In genomic region chr22:26672590-26673468, GRCh38 we compare ENCODE assay signal across 8 cellular contexts. TPM values are rescaled to one million over a fixed set of nuclear protein-coding genes. Genes with fewer than 3 reads are reported as not detected.
DNase-seq lines count a peak whose midpoint lies in the region; ATAC-seq and TF ChIP-seq lines count a peak whose summit lies in the region.

No MANE protein-coding gene starts in this region.

- peak in 1 of 2 donors; percentile 11 for TF ChIP-seq POLR2A in heart left ventricle (IDR thresholded peaks at IDR 0.05)

- H3K36me3 Mint-ChIP-seq in type B pancreatic cell: peaks cover 6% of the 10 kb centered on the region

- peak overlapping the region; percentile 99 for H3K27ac Mint-ChIP-seq in type B pancreatic cell

- H3K36me3 ChIP-seq in adipocyte (ENCODE audit: control insufficient read depth, insufficient read depth, low read length, severe bottlenecking) (no peaks in the 10 kb centered on the region), heart left ventricle (no peaks in the 10 kb centered on the region)

- WGBS in heart left ventricle, 4 donors: 0 to 2% (median 1%) methylated on average over 33 to 36 of the region's 36 CpGs

- H3K27me3 ChIP-seq in adipocyte (replicated peaks; ENCODE audit: control insufficient read depth, insufficient read depth, low read length): no peaks in the 10 kb centered on the region
- H3K27me3 ChIP-seq in heart left ventricle: no peaks in the 10 kb centered on the region

- H3K4me1 ChIP-seq in adipocyte (ENCODE audit: control insufficient read depth, insufficient read depth, low read length): peaks cover 19% of the 10 kb centered on the region
- peaks cover 0 to 49% (median 24%) of the 10 kb centered on the region in 12 donors for H3K4me1 ChIP-seq in heart left ventricle

- peaks cover 23% of the 10 kb centered on the region for H3K4me1 Mint-ChIP-seq in type B pancreatic cell (ENCODE audit: unreplicated experiment)

- H3K9me3 Mint-ChIP-seq in type B pancreatic cell: peaks cover 3% of the 10 kb centered on the region

- H3K9me3 ChIP-seq in adipocyte (ENCODE audit: control insufficient read depth, low read length): no peaks in the 10 kb centered on the region
- H3K9me3 ChIP-seq in heart left ventricle: no peaks in the 10 kb centered on the region

- no peaks in the 10 kb centered on the region for H3K27me3 Mint-ChIP-seq in type B pancreatic cell

- peak; percentile 98 for DNase-seq in GM12865 (ENCODE audit: low read depth)
- peak; percentile 97 for DNase-seq in NCI-H1105 (lab: John Stamatoyannopoulos, UW)
- DNase-seq in SW 1271 (lab: John Stamatoyannopoulos, UW): peak; percentile 90 to 94
- peak; percentile 96 for DNase-seq in adipocyte (ENCODE audit: low read depth)
- peak; percentile 92 to 95 (median 94) for DNase-seq in heart left ventricle
- DNase-seq in pons (ENCODE audit: low spot score): peak; percentile 96
- peak; percentile 88 for DNase-seq in type B pancreatic cell (ENCODE audit: extremely low spot score, unreplicated experiment)

- H3K9ac ChIP-seq in adipocyte (ENCODE audit: low read length): peak overlapping the region; percentile 96

- ATAC-seq in HG02610 (IDR thresholded peaks at IDR 0.05; ENCODE audit: unreplicated experiment) (peak; percentile 67), heart left ventricle (peak; percentile 92 to 96 (median 93))

- H3K27ac ChIP-seq in heart left ventricle: peak overlapping the region; percentile 92 to 100 (median 96)

- H3K4me3 ChIP-seq in GM12865 (ENCODE audit: low read depth, low read length) (peak overlapping the region; percentile 95), adipocyte (ENCODE audit: low read length) (peak overlapping the region; percentile 95), heart left ventricle (peak overlapping the region; percentile 40 to 92 (median 78))

- intact Hi-C loops in heart left ventricle (cut with DNase I): loop anchor here in 6 of 10 donors (5.0 to 10.0 kb wide), 6 partner anchors 82 to 1922 kb away; partner anchors contain the start of gene MN1 (in 2 of the 6)

- H3K4me3 Mint-ChIP-seq in type B pancreatic cell: peak overlapping the region; percentile 97

- peak; percentile 9 for TF ChIP-seq CTCF in GM12865 (IDR thresholded peaks at IDR 0.05; ENCODE audit: insufficient read depth, low read depth, low read length, missing control alignments)
- peak; percentile 31 to 80 (median 56) for TF ChIP-seq CTCF in heart left ventricle (IDR thresholded peaks at IDR 0.05)
- peak; percentile 73 for TF ChIP-seq CTCF in type B pancreatic cell (conservative IDR thresholded peaks at IDR 0.05)

RNA-seq across cellular contexts. Expression of gene MIAT, which starts 15.4 kb away (rescaled TPM):
- total RNA-seq in heart left ventricle (1 to 10 TPM in 1 of 9 donors, under 1 TPM in 8; 0.12 to 2.7 (median 0.47) TPM), type B pancreatic cell (ENCODE audit: low replicate concordance) (5.9 and 12.2 TPM in 2 replicates)
- polyA plus RNA-seq in heart left ventricle: under 1 TPM; 0.15 to 0.46 TPM

RNA-seq across cellular contexts. Expression of gene CRYBA4, which starts 51.1 kb away (rescaled TPM):
- not detected for total RNA-seq in heart left ventricle
- polyA plus RNA-seq in heart left ventricle: not detected
- 1.0 TPM in 1 of 2 replicates, not detected in the other for total RNA-seq in type B pancreatic cell (ENCODE audit: low replicate concordance)

RNA-seq across cellular contexts. Expression of gene CRYBB1, which starts 55.0 kb away (rescaled TPM):
- total RNA-seq in heart left ventricle (1 to 10 TPM in 2 of 9 donors, under 1 TPM in 4, not detected in 3; 0.19 to 3.2 (median 0.43) TPM), type B pancreatic cell (ENCODE audit: low replicate concordance) (4.6 TPM in 1 of 2 replicates, not detected in the other)
- polyA plus RNA-seq in heart left ventricle: under 1 TPM; 0.23 to 0.42 TPM

Comparison
In these comparisons a context has a peak if more than half of its experiments do, and no peak if none do; other contexts are left out.
1. Peak in every context shown above with its lines: DNase-seq, ATAC-seq, H3K4me3 ChIP-seq and H3K27ac ChIP-seq.
2. CTCF ChIP-seq: peak in every context shown above with its lines; median percentile 73 in type B pancreatic cell; 56 in heart left ventricle; 9 in GM12865.